9 cellular contexts compared by ENCODE assay signal in the genomic region with DNA sequence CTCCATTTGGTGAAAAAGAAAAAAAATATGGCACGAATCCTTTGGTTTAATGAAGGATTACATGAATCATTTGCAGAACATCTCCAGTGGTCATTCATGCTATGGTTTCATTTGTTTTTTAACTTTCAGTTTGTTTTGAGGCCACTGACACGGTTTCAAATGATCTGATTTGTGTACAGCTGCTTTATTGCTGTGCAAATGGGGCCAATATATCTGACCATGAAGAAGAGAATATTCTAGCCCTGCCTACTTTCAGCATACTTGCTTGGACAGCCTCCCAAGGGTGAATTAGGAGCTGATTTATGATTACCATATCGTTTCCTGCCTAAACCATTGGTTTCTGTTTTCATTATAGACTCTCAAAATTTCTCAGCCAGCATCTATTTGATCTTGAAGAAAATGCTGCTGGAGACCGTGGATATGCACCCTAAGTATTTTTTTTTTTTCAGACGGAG. TPM values are rescaled to one million over a fixed set of nuclear protein-coding genes. Genes with fewer than 3 reads are reported as not detected.
DNase-seq lines count a peak whose midpoint lies in the region; ATAC-seq and TF ChIP-seq lines count a peak whose summit lies in the region.
"Had no signal": no experiment of that assay in that cellular context is flagged by ENCODE, and none has a peak within 500 bp of the region (broad histone marks: within the 10 kb centered on the region; RNA-seq: fewer than 3 reads in every experiment).

No MANE protein-coding gene starts in this region.

- H3K27ac ChIP-seq in C4-2B (peak overlapping the region; percentile 70), right atrium auricular region (peak overlapping the region; percentile 52 to 60)

- no peak overlapping the region for H3K4me3 ChIP-seq in right atrium auricular region

- TF ChIP-seq CTCF in C4-2B (conservative IDR thresholded peaks at IDR 0.05) (no peak), right atrium auricular region (IDR thresholded peaks at IDR 0.05) (no peak)

- DNase-seq in right atrium auricular region (ENCODE audit: low spot score) (no peak), occipital lobe (lab: John Stamatoyannopoulos, UW) (no peak), cerebellar nuclear complex (lab: John Stamatoyannopoulos, UW) (no peak)
- DNase-seq in activated naive CD4-positive, alpha-beta T cell (lab: John Stamatoyannopoulos, UW), result no peak
- DNase-seq: activated CD4-positive, alpha-beta T cell treated with anti-CD3 and anti-CD28 coated beads for 1 hour had no signal

- H3K36me3 ChIP-seq in right atrium auricular region, result peaks cover 31% of the 10 kb centered on the region

- H3K4me1 ChIP-seq in right atrium auricular region, result peaks cover 0 to 25% of the 10 kb centered on the region in 2 donors

- H3K27me3 ChIP-seq in right atrium auricular region, result no peaks in the 10 kb centered on the region

- peak; percentile 66 for ATAC-seq in GM19438 (IDR thresholded peaks at IDR 0.05; ENCODE audit: low read depth, unreplicated experiment)
- ATAC-seq in HG03469 (IDR thresholded peaks at IDR 0.05; ENCODE audit: unreplicated experiment), result peak; percentile 34
- no peak for ATAC-seq in GM18868 (IDR thresholded peaks at IDR 0.05; ENCODE audit: unreplicated experiment)

- H3K9me3 ChIP-seq in right atrium auricular region, result no peaks in the 10 kb centered on the region

RNA-seq across cellular contexts. Expression of a gene that starts 30.7 kb away (rescaled TPM):
- total RNA-seq in right atrium auricular region, result 100 to 1,000 TPM; 501 to 627 TPM
- total RNA-seq in occipital lobe, result 54.9 TPM
